8 cellular contexts compared by ENCODE assay signal in the genomic region with DNA sequence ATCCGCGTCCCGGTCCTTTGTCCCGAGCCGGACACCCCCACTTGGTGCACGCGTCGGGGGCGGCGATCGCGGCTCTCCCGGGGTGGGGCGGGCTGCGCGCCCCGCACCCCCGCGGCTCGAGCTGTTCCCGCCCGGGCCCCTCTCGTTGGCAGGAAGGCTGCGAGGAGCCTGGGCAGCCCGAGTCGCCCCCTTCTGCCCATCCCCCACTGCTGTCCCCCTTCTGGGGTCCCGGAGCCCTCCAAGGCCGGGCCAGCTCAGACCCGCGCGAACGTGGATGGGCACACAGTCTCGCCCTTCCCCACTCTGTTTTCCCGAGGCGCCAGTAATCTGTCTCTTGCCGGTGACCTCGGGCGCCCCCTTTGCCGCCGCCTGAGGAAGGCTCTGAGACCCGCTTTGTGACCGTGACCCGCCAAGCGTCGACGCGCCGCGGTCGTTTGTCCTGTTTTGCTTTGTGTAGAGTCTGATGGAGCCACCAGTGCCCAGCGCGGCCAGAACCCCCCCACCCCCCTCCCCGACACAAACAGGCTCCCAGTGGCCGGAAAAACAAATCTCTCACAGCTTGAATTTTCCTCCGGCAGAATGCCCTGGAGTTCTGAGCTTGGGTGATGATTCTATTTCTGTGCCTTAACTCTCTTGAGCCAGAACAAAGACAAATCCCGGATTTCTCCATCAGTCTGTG. TPM values are rescaled to one million over a fixed set of nuclear protein-coding genes. Genes with fewer than 3 reads are reported as not detected.
DNase-seq lines count a peak whose midpoint lies in the region; TF ChIP-seq lines count a peak whose summit lies in the region.

No MANE protein-coding gene starts in this region.

- H3K9me3 ChIP-seq in spleen, result peaks cover 0 to 3% (median 0%) of the 10 kb centered on the region in 8 donors

- peak; percentile 26 for TF ChIP-seq CTCF in brain microvascular endothelial cell (IDR thresholded peaks at IDR 0.05; ENCODE audit: low read depth, low read length, missing control alignments)
- TF ChIP-seq CTCF in spleen (IDR thresholded peaks at IDR 0.05 in 8 of 11, conservative IDR thresholded peaks at IDR 0.05 in 3 of 11), result no peak

- H3K27ac ChIP-seq in brain microvascular endothelial cell (peak overlapping the region; percentile 25), spleen (peak overlapping the region in 6 of 8 donors; percentile 51 to 82 (median 64))

- peaks cover 0 to 40% (median 27%) of the 10 kb centered on the region in 6 donors for H3K4me1 ChIP-seq in spleen

- peak overlapping the region; percentile 76 for H3K4me3 ChIP-seq in brain microvascular endothelial cell (ENCODE audit: low read depth, low read length)
- peak overlapping the region; percentile 40 to 84 (median 56) for H3K4me3 ChIP-seq in spleen

- TF ChIP-seq POLR2A in spleen (IDR thresholded peaks at IDR 0.05), result no peak

- in situ Hi-C loops in brain microvascular endothelial cell (cut with HindIII; ENCODE audit: low pct_ligation_motif_present, low sequenced_read_pairs), result no loop called here

- 1 to 2% (median 1%) methylated on average over 32 to 56 of the region's 56 CpGs for WGBS in spleen, 5 donors

- DNase-seq in NCI-H82 (lab: John Stamatoyannopoulos, UW), result peak; percentile 55
- DNase-seq in NCI-H82 treated with DMSO at 0.1 percent for 48 hours (lab: John Stamatoyannopoulos, UW; ENCODE audit: unreplicated experiment), result no peak
- DNase-seq in NCI-H524 (lab: John Stamatoyannopoulos, UW), result peak; percentile 27 to 76
- no peak for DNase-seq in brain microvascular endothelial cell
- peak; percentile 64 for DNase-seq in islet precursor cell
- no peak for DNase-seq in spleen
- no peak for DNase-seq in NCI-H774 (lab: John Stamatoyannopoulos, UW)
- DNase-seq in COLO829 (ENCODE audit: low spot score), result no peak

- H3K27me3 ChIP-seq in brain microvascular endothelial cell (replicated peaks) (no peaks in the 10 kb centered on the region), spleen (replicated peaks in 1 of 7) (peaks cover 0 to 77% (median 40%) of the 10 kb centered on the region in 7 donors)

- intact Hi-C loops in spleen (cut with DNase I; ENCODE audit: low total_unique reads), result no loop called here

- H3K36me3 ChIP-seq in brain microvascular endothelial cell (replicated peaks) (no peaks in the 10 kb centered on the region), spleen (no peaks in the 10 kb centered on the region)

RNA-seq across cellular contexts. Expression of a gene that starts 0.6 kb away (rescaled TPM):
- total RNA-seq in spleen, result 10 to 100 TPM in 4 of 7 donors, 1 to 10 TPM in 3; 3.0 to 16.4 (median 10.2) TPM
- polyA plus RNA-seq in spleen, result 1 to 10 TPM; 1.8 to 3.5 (median 1.8) TPM

Comparison
In these comparisons a context has a peak if more than half of its experiments do, and no peak if none do; other contexts are left out.
1. DNase-seq: peak in NCI-H82 (single experiment), NCI-H524 (2 of 2) and islet precursor cell (single experiment); none in NCI-H82 treated with DMSO at 0.1 percent for 48 hours (single experiment), brain microvascular endothelial cell (single experiment), spleen (single experiment), NCI-H774 (single experiment) and COLO829 (single experiment).